Comparison of ENCODE assay signal across 1 cellular context in genomic region chr3:187997946-187998561, GRCh38.
TF ChIP-seq lines count a peak whose summit lies in the region.

No MANE protein-coding gene starts in this region.

TF ChIP-seq in HepG2, 621 proteins besides CTCF, POLR2A, EP300 and RAD21 (continued from another document and continues in another):
- TF ChIP-seq ZKSCAN5 (CRISPR knock-in tag; IDR thresholded peaks at IDR 0.05) (no peak), TBL1XR1 (IDR thresholded peaks at IDR 0.05; ENCODE audit: borderline replicate concordance, low read length, partially characterized antibody) (no peak), TEAD3 (CRISPR knock-in tag; optimal IDR thresholded peaks at IDR 0.05; ENCODE audit: borderline replicate concordance) (peak; percentile 51), ZNF589 (CRISPR knock-in tag; conservative IDR thresholded peaks at IDR 0.05) (no peak), ZNF674 (CRISPR knock-in tag; IDR thresholded peaks at IDR 0.05; ENCODE audit: low read depth) (no peak), JUNB (CRISPR knock-in tag; IDR thresholded peaks at IDR 0.05; ENCODE audit: borderline replicate concordance) (no peak), ZNF546 (CRISPR knock-in tag; conservative IDR thresholded peaks at IDR 0.05) (no peak), ZNF142 (CRISPR knock-in tag; IDR thresholded peaks at IDR 0.05) (no peak), NFE2 (CRISPR knock-in tag; IDR thresholded peaks at IDR 0.05) (no peak), DDIT3 (CRISPR knock-in tag; IDR thresholded peaks at IDR 0.05) (no peak), ZBTB49 (CRISPR knock-in tag; IDR thresholded peaks at IDR 0.05; ENCODE audit: borderline replicate concordance) (no peak), MXD3 (CRISPR knock-in tag; IDR thresholded peaks at IDR 0.05) (no peak), CEBPB (IDR thresholded peaks at IDR 0.05; ENCODE audit: borderline replicate concordance, low read depth, low read length) (no peak), ZBTB46 (CRISPR knock-in tag; IDR thresholded peaks at IDR 0.05; ENCODE audit: borderline replicate concordance) (0 out of 2 replicates have a peak, but pooled peaks have one; percentile 28), RFXAP (CRISPR knock-in tag; IDR thresholded peaks at IDR 0.05; ENCODE audit: borderline replicate concordance) (peak; percentile 46; the same call in 1 of the 2 replicates), ZNF256 (CRISPR knock-in tag; conservative IDR thresholded peaks at IDR 0.05) (peak; percentile 81; the same call in 1 of the 2 replicates), ZNF720 (CRISPR knock-in tag; IDR thresholded peaks at IDR 0.05) (no peak), ZNF136 (CRISPR knock-in tag; IDR thresholded peaks at IDR 0.05; ENCODE audit: low read depth) (no peak; the same call in 1 of the 2 replicates), ZNF33A (CRISPR knock-in tag; IDR thresholded peaks at IDR 0.05; ENCODE audit: borderline replicate concordance) (no peak), THAP7 (CRISPR knock-in tag; IDR thresholded peaks at IDR 0.05) (no peak), AHR (CRISPR knock-in tag; IDR thresholded peaks at IDR 0.05) (no peak), KDM3A (CRISPR knock-in tag; IDR thresholded peaks at IDR 0.05; ENCODE audit: low read depth) (no peak), ZSCAN30 (CRISPR knock-in tag; IDR thresholded peaks at IDR 0.05) (no peak), ZNF768 (CRISPR knock-in tag; IDR thresholded peaks at IDR 0.05) (no peak; the same call in 1 of the 2 replicates), SRSF9 (IDR thresholded peaks at IDR 0.05; ENCODE audit: borderline replicate concordance, insufficient read depth, low read depth, low read length, poor library complexity, severe bottlenecking) (no peak), ATF5 (CRISPR knock-in tag; IDR thresholded peaks at IDR 0.05; ENCODE audit: low read depth) (no peak), ZNF883 (CRISPR knock-in tag; IDR thresholded peaks at IDR 0.05; ENCODE audit: not compliant biosample characterization) (no peak), NFE2L1 (CRISPR knock-in tag; IDR thresholded peaks at IDR 0.05; ENCODE audit: borderline replicate concordance) (no peak), ARID5B (CRISPR knock-in tag; IDR thresholded peaks at IDR 0.05) (peak; percentile 96), MED8 (CRISPR knock-in tag; IDR thresholded peaks at IDR 0.05; ENCODE audit: insufficient replicate concordance) (peak; percentile 31), ZNF24 (IDR thresholded peaks at IDR 0.05) (peak; percentile 28; the same call in 1 of the 2 replicates), PAXIP1 (CRISPR knock-in tag; conservative IDR thresholded peaks at IDR 0.05) (peak; percentile 98), ZNF878 (CRISPR knock-in tag; IDR thresholded peaks at IDR 0.05) (0 out of 2 replicates have a peak, but pooled peaks have one; percentile 70), WIZ (CRISPR knock-in tag; IDR thresholded peaks at IDR 0.05) (no peak), REXO4 (CRISPR knock-in tag; IDR thresholded peaks at IDR 0.05; ENCODE audit: borderline replicate concordance) (no peak), ZNF180 (CRISPR knock-in tag; IDR thresholded peaks at IDR 0.05; ENCODE audit: borderline replicate concordance, low read depth) (no peak), TIGD3 (CRISPR knock-in tag; IDR thresholded peaks at IDR 0.05; ENCODE audit: borderline replicate concordance) (no peak), ZNF3 (CRISPR knock-in tag; IDR thresholded peaks at IDR 0.05) (peak; percentile 10; the same call in 1 of the 2 replicates)
